In genomic region chr17:4786111-4786491, GRCh38 we compare ENCODE assay signal across 10 cellular contexts. TPM values are rescaled to one million over a fixed set of nuclear protein-coding genes. Genes with fewer than 3 reads are reported as not detected.
DNase-seq lines count a peak whose midpoint lies in the region; ATAC-seq and TF ChIP-seq lines count a peak whose summit lies in the region.
"Had no signal": no experiment of that assay in that cellular context is flagged by ENCODE, and none has a peak within 500 bp of the region (broad histone marks: within the 10 kb centered on the region; RNA-seq: fewer than 3 reads in every experiment).

Gene VMO1 (minus strand): TSS chr17:4786364. CDS start chr17:4786352, 12 bp downstream.

- ATAC-seq in activated naive CD4-positive, alpha-beta T cell treated with anti-CD3 and anti-CD28 coated beads, Interleukin-2, amount 50 U/mL, for 72 hours, result no peak
- no peak for ATAC-seq in GM18861 (IDR thresholded peaks at IDR 0.05; ENCODE audit: unreplicated experiment)

- peaks cover 49% of the 10 kb centered on the region for H3K27me3 ChIP-seq in transverse colon

- WGBS in transverse colon (ENCODE audit: low coverage in 1 of 2), 2 donors, result 31% methylated on average over 23 of the region's 23 CpGs; no CpG with 5 or more reads in 1 of the 2 donors

- no peak for DNase-seq in activated naive CD4-positive, alpha-beta T cell treated with anti-CD3 and anti-CD28 coated beads, Interleukin-2, amount 50 U/mL, for 72 hours (ENCODE audit: low spot score in 2 of 2)
- peak; percentile 62 for DNase-seq in amniotic epithelial cell (ENCODE audit: low read depth)
- peak; percentile 27 to 51 for DNase-seq in lung microvascular endothelial cell (ENCODE audit: low read depth in 2 of 2)
- peak; percentile 27 for DNase-seq in transverse colon
- DNase-seq in cerebellar nuclear complex (lab: John Stamatoyannopoulos, UW), result no peak
- no peak for DNase-seq in activated CD4-positive, alpha-beta T cell treated with anti-CD3 and anti-CD28 coated beads for 1 hour
- DNase-seq: DND-41, NCI-H1105 treated with DMSO at 0.1 percent for 48 hours had no signal

- H3K9me3 ChIP-seq in transverse colon, result no peaks in the 10 kb centered on the region

- H3K36me3 Mint-ChIP-seq in activated naive CD4-positive, alpha-beta T cell treated with anti-CD3 and anti-CD28 coated beads, Interleukin-2, amount 50 U/mL, for 24 hours, result no peaks in the 10 kb centered on the region
- H3K36me3 Mint-ChIP-seq in activated naive CD4-positive, alpha-beta T cell treated with anti-CD3 and anti-CD28 coated beads, Interleukin-2, amount 50 U/mL, for 72 hours, result no peaks in the 10 kb centered on the region

- no peak for TF ChIP-seq CTCF in transverse colon (IDR thresholded peaks at IDR 0.05)

- peaks cover 28% of the 10 kb centered on the region for H3K27me3 Mint-ChIP-seq in activated naive CD4-positive, alpha-beta T cell treated with anti-CD3 and anti-CD28 coated beads, Interleukin-2, amount 50 U/mL, for 24 hours

- H3K27ac ChIP-seq in transverse colon, result peak within 1 kb of the TSS in 1 of 4 donors; percentile 13

- H3K4me1 ChIP-seq in transverse colon, result peaks cover 11 to 42% (median 38%) of the 10 kb centered on the region in 4 donors

- TF ChIP-seq EP300 in transverse colon (IDR thresholded peaks at IDR 0.05; ENCODE audit: low read depth), result no peak

- H3K36me3 ChIP-seq in transverse colon, result no peaks in the 10 kb centered on the region

- H3K4me3 ChIP-seq in transverse colon, result peak within 1 kb of the TSS in 2 of 4 donors; percentile 7 to 21

- H3K9me3 Mint-ChIP-seq in activated naive CD4-positive, alpha-beta T cell treated with anti-CD3 and anti-CD28 coated beads, Interleukin-2, amount 50 U/mL, for 24 hours, result no peaks in the 10 kb centered on the region
- H3K9me3 Mint-ChIP-seq in activated naive CD4-positive, alpha-beta T cell treated with anti-CD3 and anti-CD28 coated beads, Interleukin-2, amount 50 U/mL, for 72 hours, result no peaks in the 10 kb centered on the region

- TF ChIP-seq POLR2A in transverse colon (IDR thresholded peaks at IDR 0.05), result no peak

- H3K4me3 Mint-ChIP-seq in activated naive CD4-positive, alpha-beta T cell treated with anti-CD3 and anti-CD28 coated beads, Interleukin-2, amount 50 U/mL, for 24 hours, result peak within 1 kb of the TSS; percentile 26

- peaks cover 21% of the 10 kb centered on the region for H3K4me1 Mint-ChIP-seq in activated naive CD4-positive, alpha-beta T cell treated with anti-CD3 and anti-CD28 coated beads, Interleukin-2, amount 50 U/mL, for 24 hours

- in situ Hi-C loops in transverse colon (cut with MboI; ENCODE audit: low pct_ligation_motif_present in 1 of 4, low pct_unique_long_range_greater_than_20kb in 1 of 4, low sequenced_read_pairs in 3 of 4), result loop anchor here (10.0 to 25.0 kb wide), 3 partner anchors 51 to 101 kb away; partner anchors contain the start of genes C17orf107 (in 2 of the 4), CXCL16 (in 1 of the 4), MED11 (in 1 of the 4) and ZMYND15 (in 1 of the 4)

- H3K27ac Mint-ChIP-seq in activated naive CD4-positive, alpha-beta T cell treated with anti-CD3 and anti-CD28 coated beads, Interleukin-2, amount 50 U/mL, for 24 hours, result no peak within 1 kb of the TSS
- H3K27ac Mint-ChIP-seq in activated naive CD4-positive, alpha-beta T cell treated with anti-CD3 and anti-CD28 coated beads, Interleukin-2, amount 50 U/mL, for 72 hours, result no peak within 1 kb of the TSS

- intact Hi-C loops in transverse colon (cut with DNase I; ENCODE audit: low total_unique reads), result loop anchor here (5.0 to 10.0 kb wide), 2 partner anchors 51 to 101 kb away; partner anchors contain the start of genes CXCL16, MED11 and ZMYND15

RNA-seq across cellular contexts. Expression of gene VMO1, which starts in this region (rescaled TPM):
- total RNA-seq in activated naive CD4-positive, alpha-beta T cell treated with anti-CD3 and anti-CD28 coated beads, Interleukin-2, amount 50 U/mL, for 72 hours, result under 1 TPM in 1 of 2 donors, not detected in 1; 0.50 TPM
- total RNA-seq in lung microvascular endothelial cell (0.22 TPM in 1 of 2 replicates, not detected in the other), transverse colon (1 to 10 TPM in 2 of 4 donors, under 1 TPM in 1, not detected in 1; 0.68 to 5.2 (median 1.9) TPM)

Comparison
In these comparisons a context has a peak if more than half of its experiments do, and no peak if none do; other contexts are left out.
1. Peak in DNase-seq in lung microvascular endothelial cell; RNA of the gene not detected or under 1 TPM.
2. DNase-seq: peak in amniotic epithelial cell (single experiment) and transverse colon (single experiment); none in activated naive CD4-positive, alpha-beta T cell treated with anti-CD3 and anti-CD28 coated beads, Interleukin-2, amount 50 U/mL, for 72 hours (0 of 2), cerebellar nuclear complex (0 of 2) and activated CD4-positive, alpha-beta T cell treated with anti-CD3 and anti-CD28 coated beads for 1 hour (single experiment).